In the genomic region with DNA sequence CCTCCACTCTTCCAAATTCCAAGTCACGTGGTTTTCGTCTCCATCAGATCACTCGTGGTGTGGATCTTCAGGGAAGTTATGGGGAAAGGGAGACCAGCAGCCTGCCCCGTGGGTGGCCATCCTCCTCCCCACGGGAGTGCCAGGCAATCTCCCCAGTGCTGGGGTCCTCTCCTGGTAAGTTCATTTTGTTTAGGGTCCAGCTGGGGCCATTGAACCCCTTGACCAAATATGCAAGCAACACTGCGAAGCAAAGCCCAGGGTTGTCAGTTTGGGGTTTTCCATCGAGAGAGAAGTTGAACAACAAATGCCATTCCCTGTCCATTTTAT, we compare ENCODE assay signal across 9 cellular contexts. TPM values are rescaled to one million over a fixed set of nuclear protein-coding genes. Genes with fewer than 3 reads are reported as not detected.
DNase-seq lines count a peak whose midpoint lies in the region; ATAC-seq, FAIRE-seq and TF ChIP-seq lines count a peak whose summit lies in the region.
"Had no signal": no experiment of that assay in that cellular context is flagged by ENCODE, and none has a peak within 500 bp of the region (broad histone marks: within the 10 kb centered on the region; RNA-seq: fewer than 3 reads in every experiment).

No MANE protein-coding gene starts in this region.

- H3K4me1 Mint-ChIP-seq in central memory CD8-positive, alpha-beta T cell: peaks cover 35% of the 10 kb centered on the region

- H3K4me3 ChIP-seq in ACC112 (ENCODE audit: low read depth, low read length) (peak overlapping the region; percentile 91), Karpas-422 (ENCODE audit: low read length) (peak overlapping the region; percentile 79), muscle layer of duodenum (ENCODE audit: low read depth in 1 of 2, low read length in 2 of 2) (peak overlapping the region; percentile 81)

- H3K4me3 Mint-ChIP-seq in central memory CD8-positive, alpha-beta T cell: peak overlapping the region; percentile 97

- no peaks in the 10 kb centered on the region for H3K27me3 Mint-ChIP-seq in central memory CD8-positive, alpha-beta T cell

- H3K36me3 ChIP-seq in ACC112 (ENCODE audit: insufficient read depth, low read length) (no peaks in the 10 kb centered on the region), Karpas-422 (ENCODE audit: insufficient read depth, low read length) (no peaks in the 10 kb centered on the region), muscle layer of duodenum (ENCODE audit: control insufficient read depth in 1 of 2, insufficient read depth in 2 of 2, low read length in 2 of 2) (no peaks in the 10 kb centered on the region)

- H3K27me3 ChIP-seq in ACC112 (ENCODE audit: insufficient read depth, low read length): no peaks in the 10 kb centered on the region
- no peaks in the 10 kb centered on the region for H3K27me3 ChIP-seq in Karpas-422 (ENCODE audit: low read length)
- H3K27me3 ChIP-seq in muscle layer of duodenum (ENCODE audit: low read depth, low read length): no peaks in the 10 kb centered on the region

- peak overlapping the region; percentile 95 for H3K27ac Mint-ChIP-seq in central memory CD8-positive, alpha-beta T cell (ENCODE audit: low read depth)

- H3K79me2 ChIP-seq in ACC112 (ENCODE audit: control insufficient read depth, insufficient read depth, low read length, unreplicated experiment) (peaks cover 9% of the 10 kb centered on the region), Karpas-422 (ENCODE audit: low read length) (peaks cover 27% of the 10 kb centered on the region)

- ATAC-seq in central memory CD8-positive, alpha-beta T cell (replicated peaks; ENCODE audit: extremely low read depth, poor library complexity, severe bottlenecking): no peak
- ATAC-seq in HG03342 (IDR thresholded peaks at IDR 0.05; ENCODE audit: unreplicated experiment): no peak

- peak overlapping the region; percentile 86 for H3K4me2 ChIP-seq in Karpas-422 (ENCODE audit: low read depth, low read length, poor library complexity, severe bottlenecking)

- H3K36me3 Mint-ChIP-seq in central memory CD8-positive, alpha-beta T cell (ENCODE audit: insufficient read depth): peaks cover 9% of the 10 kb centered on the region

- peak overlapping the region; percentile 80 for H3K9ac ChIP-seq in Karpas-422 (ENCODE audit: low read length)

- H2AFZ ChIP-seq in ACC112 (ENCODE audit: low read length, unreplicated experiment) (peak overlapping the region; percentile 55), Karpas-422 (ENCODE audit: low read length) (peak overlapping the region; percentile 26; the same call in 1 of the 2 replicates)

- TF ChIP-seq POLR2A in GM12892 (IDR thresholded peaks at IDR 0.05; ENCODE audit: low read depth, low read length): no peak

- FAIRE-seq in GM12892 (lab: Jason Lieb, UNC): no peak

- DNase-seq in Karpas-422 (no peak), NCI-H2029 (lab: John Stamatoyannopoulos, UW) (no peak), GM12892 (ENCODE audit: insufficient read length) (no peak), NCI-H526 treated with DMSO at 0.1 percent for 48 hours (lab: John Stamatoyannopoulos, UW) (no peak)
- no peak for DNase-seq in central memory CD8-positive, alpha-beta T cell (ENCODE audit: low spot score in 2 of 2)
- DNase-seq: NCI-H1048 had no signal

- H3K9me3 ChIP-seq in Karpas-422 (ENCODE audit: low read length) (no peaks in the 10 kb centered on the region), muscle layer of duodenum (ENCODE audit: control insufficient read depth in 1 of 2, low read length in 2 of 2) (no peaks in the 10 kb centered on the region)

- no peaks in the 10 kb centered on the region for H3K9me3 Mint-ChIP-seq in central memory CD8-positive, alpha-beta T cell

- no peaks in the 10 kb centered on the region for H3K9me2 ChIP-seq in Karpas-422 (replicated peaks; ENCODE audit: insufficient read depth, low read length)

- H4K20me1 ChIP-seq in Karpas-422 (ENCODE audit: insufficient read depth, low read depth, low read length): no peaks in the 10 kb centered on the region

- peaks cover 16% of the 10 kb centered on the region for H3K4me1 ChIP-seq in ACC112 (ENCODE audit: control insufficient read depth, insufficient read depth, low read length, unreplicated experiment)
- peaks cover 30% of the 10 kb centered on the region for H3K4me1 ChIP-seq in Karpas-422 (ENCODE audit: low read length)
- peaks cover 4 to 27% of the 10 kb centered on the region in 2 donors for H3K4me1 ChIP-seq in muscle layer of duodenum (ENCODE audit: control insufficient read depth in 1 of 2, insufficient read depth in 2 of 2, low read length in 2 of 2)

- H3K27ac ChIP-seq in ACC112 (ENCODE audit: low read depth, low read length): no peak overlapping the region
- H3K27ac ChIP-seq in Karpas-422 (ENCODE audit: low read length): peak overlapping the region; percentile 42
- peak overlapping the region; percentile 86 for H3K27ac ChIP-seq in muscle layer of duodenum (ENCODE audit: low read length)

RNA-seq across cellular contexts. Expression of a gene that starts 4.1 kb away (rescaled TPM):
- total RNA-seq in Karpas-422 (2014; rRNA removed; shearing (Covaris generic); ENCODE audit: low replicate concordance): 29.1 and 31.5 TPM in 2 replicates
- 35.9 TPM for polyA plus RNA-seq in GM12892 (2012; ENCODE audit: missing spikeins)
